In genomic region chr14:89534896-89535615, GRCh38 we compare ENCODE assay signal across 21 cellular contexts.
A peak's percentile ranks its signal among the peaks of the same experiment; 100 is the strongest.
DNase-seq lines count a peak whose midpoint lies in the region; ATAC-seq and TF ChIP-seq lines count a peak whose summit lies in the region.
"Had no signal": no experiment of that assay in that cellular context is flagged by ENCODE, and none has a peak within 500 bp of the region (broad histone marks: within the 10 kb centered on the region; RNA-seq: fewer than 3 reads in every experiment).

No MANE protein-coding gene starts in this region.

- intact Hi-C loops in left lung (cut with DNase I), result no loop called here
- intact Hi-C loops in vagina (cut with DNase I), result no loop called here

- no peaks in the 10 kb centered on the region for H3K27me3 Mint-ChIP-seq in chondrocyte (ENCODE audit: low read depth)
- H3K27me3 Mint-ChIP-seq: activated B cell treated with CpG ODN at 0.5 μM for 24 hours; activated CD8-positive, alpha-beta T cell treated with anti-CD3 and anti-CD28 coated beads for 36 hours; activated T-cell treated with anti-CD3 and anti-CD28 coated beads, Interleukin-2, amount 50 U/mL, for 24 hours had no signal

- ATAC-seq in left lung, result no peak
- ATAC-seq in HG03108 (IDR thresholded peaks at IDR 0.05; ENCODE audit: unreplicated experiment), result no peak
- ATAC-seq: activated CD8-positive, alpha-beta T cell treated with anti-CD3 and anti-CD28 coated beads for 36 hours; activated naive CD4-positive, alpha-beta T cell treated with anti-CD3 and anti-CD28 coated beads, Interleukin-2, amount 50 U/mL, for 72 hours; psoas muscle; stimulated activated naive CD8-positive, alpha-beta T cell treated with anti-CD3 and anti-CD28 coated beads, Interleukin-15, Interleukin-2, amounts not matched to agents 100 U/mL and 50 U/mL, for 24 hours had no signal

- peaks cover 1% of the 10 kb centered on the region for H3K36me3 Mint-ChIP-seq in chondrocyte (ENCODE audit: low read depth)

- peaks cover 32% of the 10 kb centered on the region for H3K4me1 Mint-ChIP-seq in chondrocyte (ENCODE audit: low read depth)

- H3K4me1 ChIP-seq in left lung (no peaks in the 10 kb centered on the region), vagina (peaks cover 25% of the 10 kb centered on the region)

- no peaks in the 10 kb centered on the region for H3K27me3 ChIP-seq in left lung
- no peaks in the 10 kb centered on the region for H3K27me3 ChIP-seq in vagina
- H3K27me3 ChIP-seq: cardiac muscle cell, upper lobe of left lung had no signal

- no peak for TF ChIP-seq POLR2A in vagina (IDR thresholded peaks at IDR 0.05)

- H3K9me3 ChIP-seq in left lung (peaks cover 0 to 1% of the 10 kb centered on the region in 2 donors), vagina (no peaks in the 10 kb centered on the region)
- H3K9me3 ChIP-seq: psoas muscle, upper lobe of left lung had no signal

- H3K36me3 ChIP-seq in left lung, result no peaks in the 10 kb centered on the region
- no peaks in the 10 kb centered on the region for H3K36me3 ChIP-seq in vagina
- H3K36me3 ChIP-seq: cardiac muscle cell, upper lobe of left lung had no signal

- peak overlapping the region; percentile 5 for H3K4me3 Mint-ChIP-seq in chondrocyte (ENCODE audit: unreplicated experiment)
- H3K4me3 Mint-ChIP-seq: activated B cell treated with CpG ODN at 0.5 μM for 24 hours; activated CD8-positive, alpha-beta T cell treated with anti-CD3 and anti-CD28 coated beads for 36 hours; activated T-cell treated with anti-CD3 and anti-CD28 coated beads, Interleukin-2, amount 50 U/mL, for 24 hours; T-helper 2 cell treated with Interferon-gamma antibody and Interleukin-4, amounts not matched to agents 5 μg/mL and 100 μg/mL, for 36 hours had no signal

- no peaks in the 10 kb centered on the region for H3K9me3 Mint-ChIP-seq in chondrocyte (ENCODE audit: low read depth)
- H3K9me3 Mint-ChIP-seq: T-helper 2 cell treated with Interferon-gamma antibody and Interleukin-4, amounts not matched to agents 5 μg/mL and 100 μg/mL, for 36 hours had no signal

- TF ChIP-seq CTCF in AG09309 (IDR thresholded peaks at IDR 0.05; ENCODE audit: control insufficient read depth, insufficient read depth, low read depth, low read length, missing control alignments) (no peak), chondrocyte (IDR thresholded peaks at IDR 0.05) (no peak), left lung (IDR thresholded peaks at IDR 0.05) (no peak), vagina (IDR thresholded peaks at IDR 0.05) (no peak)

- H3K27ac ChIP-seq in left lung, result no peak overlapping the region
- H3K27ac ChIP-seq in vagina, result no peak overlapping the region
- H3K27ac ChIP-seq: cardiac muscle cell, PC-9, psoas muscle, upper lobe of left lung had no signal

- H3K27ac Mint-ChIP-seq in chondrocyte (ENCODE audit: unreplicated experiment), result peak overlapping the region; percentile 78
- H3K27ac Mint-ChIP-seq: activated B cell treated with CpG ODN at 0.5 μM for 24 hours; activated CD8-positive, alpha-beta T cell treated with anti-CD3 and anti-CD28 coated beads for 36 hours; activated T-cell treated with anti-CD3 and anti-CD28 coated beads, Interleukin-2, amount 50 U/mL, for 24 hours; T-helper 2 cell treated with Interferon-gamma antibody and Interleukin-4, amounts not matched to agents 5 μg/mL and 100 μg/mL, for 36 hours had no signal

- DNase-seq in AG09309 (ENCODE audit: low read depth), result peak; percentile 17
- DNase-seq in HCEC 1CT, result peak; percentile 20
- no peak for DNase-seq in chondrocyte (ENCODE audit: low spot score)
- peak; percentile 9 for DNase-seq in myocyte (ENCODE audit: low read depth)
- no peak for DNase-seq in left lung
- DNase-seq in NCI-H2107 (lab: John Stamatoyannopoulos, UW), result no peak
- DNase-seq in vagina (ENCODE audit: extremely low spot score in 2 of 2), result no peak
- DNase-seq: activated B cell treated with CpG ODN at 0.5 μM for 24 hours; activated CD8-positive, alpha-beta T cell treated with anti-CD3 and anti-CD28 coated beads for 36 hours; activated T-cell treated with anti-CD3 and anti-CD28 coated beads, Interleukin-2, amount 50 U/mL, for 24 hours; effector CD4-positive, alpha-beta T cell; mesendoderm; NCI-H146; PC-9; psoas muscle; stimulated activated naive CD8-positive, alpha-beta T cell treated with anti-CD3 and anti-CD28 coated beads, Interleukin-15, Interleukin-2, amounts not matched to agents 100 U/mL and 50 U/mL, for 24 hours; upper lobe of left lung had no signal

- H3K4me3 ChIP-seq in AG09309 (ENCODE audit: control insufficient read depth, low read depth, low read length), result no peak overlapping the region
- no peak overlapping the region for H3K4me3 ChIP-seq in left lung
- no peak overlapping the region for H3K4me3 ChIP-seq in vagina
- H3K4me3 ChIP-seq: cardiac muscle cell, PC-9, psoas muscle, upper lobe of left lung had no signal

Comparison
In these comparisons a context has a peak if more than half of its experiments do, and no peak if none do; other contexts are left out.
1. DNase-seq: peak in AG09309 (single experiment), HCEC 1CT (single experiment) and myocyte (single experiment); none in chondrocyte (single experiment), left lung (0 of 2), NCI-H2107 (single experiment) and vagina (0 of 2).